14 cellular contexts compared by ENCODE assay signal in genomic region chr1:158146165-158146564, GRCh38. TPM values are rescaled to one million over a fixed set of nuclear protein-coding genes. Genes with fewer than 3 reads are reported as not detected.
A peak's percentile ranks its signal among the peaks of the same experiment; 100 is the strongest.
DNase-seq lines count a peak whose midpoint lies in the region; ATAC-seq, FAIRE-seq and TF ChIP-seq lines count a peak whose summit lies in the region.
"Had no signal": no experiment of that assay in that cellular context is flagged by ENCODE, and none has a peak within 500 bp of the region (broad histone marks: within the 10 kb centered on the region; RNA-seq: fewer than 3 reads in every experiment).

No MANE protein-coding gene starts in this region.

- H3K27me3 ChIP-seq in K562 (ENCODE audit: control insufficient read depth in 2 of 2, insufficient read depth in 2 of 2, low read length in 2 of 2), result no peaks in the 10 kb centered on the region
- H3K27me3 ChIP-seq: suprapubic skin had no signal

- H3K9ac ChIP-seq in K562 (ENCODE audit: insufficient read depth in 1 of 2, low read depth in 2 of 2, low read length in 2 of 2), result no peak overlapping the region; a peak in 1 of 4 replicates

- H3K4me3 Mint-ChIP-seq in T-helper 17 cell, result no peak overlapping the region
- H3K4me3 Mint-ChIP-seq: activated B cell treated with CpG ODN at 0.5 μM for 24 hours had no signal

- BruUV-seq in K562 (replicated peaks; lab: Mats Ljungman, UMichigan), result no TSS peak

- POLR2A ChIA-PET in K562 (lab: Yijun Ruan, JAX), result no interaction called here

- TF ChIP-seq POLR2A in K562 (conservative IDR thresholded peaks at IDR 0.05), result no peak

- H3K36me3 ChIP-seq in K562 (ENCODE audit: control insufficient read depth, insufficient read depth, low read length), result no peaks in the 10 kb centered on the region
- H3K36me3 ChIP-seq: suprapubic skin had no signal

- intact Hi-C loops in K562 (cut with micrococcal nuclease), result no loop called here

- TF ChIP-seq CTCF in K562 (IDR thresholded peaks at IDR 0.05 in 2 of 3, conservative IDR thresholded peaks at IDR 0.05 in 1 of 3; ENCODE audit: insufficient read depth in 2 of 3, low read depth in 1 of 3, low read length in 3 of 3) (no peak), foreskin fibroblast (IDR thresholded peaks at IDR 0.05; ENCODE audit: low read depth, low read length) (no peak)

- H3K4me3 ChIP-seq in K562 (no peak overlapping the region), foreskin fibroblast (ENCODE audit: low read depth in 1 of 2, low read length in 2 of 2) (no peak overlapping the region)
- H3K4me3 ChIP-seq: SK-N-MC, suprapubic skin had no signal

- H3K79me2 ChIP-seq in K562 (ENCODE audit: control insufficient read depth, insufficient read depth, low read length), result no peaks in the 10 kb centered on the region

- H3K4me1 ChIP-seq in K562 (replicated peaks in 1 of 2; ENCODE audit: control insufficient read depth in 2 of 2, insufficient read depth in 2 of 2, low read length in 2 of 2), result peaks cover 11 to 17% of the 10 kb centered on the region in 2 experiments; a peak in 4 of 5 replicates

- WGBS in K562 (ENCODE audit: insufficient coverage, low coverage, missing lambda C conversion rate), result 1% methylated on average over 6 of the region's 6 CpGs

- ATAC-seq in K562 (peak; percentile 29; the same call in 1 of the 3 replicates), T-helper 17 cell (no peak), HG03139 (IDR thresholded peaks at IDR 0.05; ENCODE audit: unreplicated experiment) (no peak), HG03159 (IDR thresholded peaks at IDR 0.05; ENCODE audit: unreplicated experiment) (no peak)

- CTCF ChIA-PET in K562 (lab: Yijun Ruan, JAX; ENCODE audit: low intra/inter-chr PET ratio), result no interaction called here

- TF ChIP-seq EP300 in K562 (IDR thresholded peaks at IDR 0.05; ENCODE audit: low read length), result peak; percentile 46; the same call in 1 of the 2 replicates

- H2AFZ ChIP-seq in K562 (ENCODE audit: low read depth, low read length), result peak overlapping the region; percentile 35

- DNase-seq in A172 (ENCODE audit: low spot score) (peak; percentile 93), HS-27A (ENCODE audit: low read depth) (peak; percentile 39), K562 (ENCODE audit: extremely low read depth in 1 of 4, low spot score in 3 of 4) (peak in 2 of 4 experiments; percentile 28 to 44), foreskin fibroblast (peak; percentile 27 to 71), T-helper 17 cell (no peak), kidney glomerular epithelial cell (lab: John Stamatoyannopoulos, UW) (no peak)
- DNase-seq: activated B cell treated with CpG ODN at 0.5 μM for 24 hours; activated naive CD4-positive, alpha-beta T cell treated with Interleukin-2 at 50 U/mL for 16 hours; stimulated activated CD4-positive, alpha-beta T cell treated with anti-CD3 and anti-CD28 coated beads, Interleukin-12 subunit alpha, Interleukin-12 subunit beta, amount 100 ng/mL, for 4 hours had no signal

- H3K4me1 Mint-ChIP-seq in T-helper 17 cell, result peaks cover 22% of the 10 kb centered on the region

- TF ChIP-seq RAD21 in K562 (CRISPR knock-in tag; conservative IDR thresholded peaks at IDR 0.05 in 1 of 2, IDR thresholded peaks at IDR 0.05 in 1 of 2), result no peak

- no peaks in the 10 kb centered on the region for H3K27me3 Mint-ChIP-seq in T-helper 17 cell
- H3K27me3 Mint-ChIP-seq: activated B cell treated with CpG ODN at 0.5 μM for 24 hours had no signal

- H3K36me3 Mint-ChIP-seq in T-helper 17 cell (ENCODE audit: low read depth), result peaks cover 2% of the 10 kb centered on the region

- H3K9me3 ChIP-seq in K562 (replicated peaks; ENCODE audit: control insufficient read depth, insufficient read depth, low read depth, low read length), result no peaks in the 10 kb centered on the region
- no peaks in the 10 kb centered on the region for H3K9me3 ChIP-seq in T-helper 17 cell (ENCODE audit: control insufficient read depth, low read length, poor library complexity, severe bottlenecking)
- H3K9me3 ChIP-seq: suprapubic skin had no signal

- no peaks in the 10 kb centered on the region for H4K20me1 ChIP-seq in K562 (replicated peaks; ENCODE audit: control insufficient read depth, insufficient read depth, low read length)

- in situ Hi-C loops in K562 (cut with MboI), result no loop called here

- H3K9me1 ChIP-seq in K562 (ENCODE audit: control insufficient read depth, insufficient read depth, low read length), result peaks cover 3% of the 10 kb centered on the region

- H3K27ac Mint-ChIP-seq in T-helper 17 cell, result no peak overlapping the region
- H3K27ac Mint-ChIP-seq: activated B cell treated with CpG ODN at 0.5 μM for 24 hours had no signal

- H3K27ac ChIP-seq in K562 (ENCODE audit: extremely low read depth, low read depth, low read length), result peak overlapping the region; percentile 51; the same call in 1 of the 3 replicates
- H3K27ac ChIP-seq: SK-N-MC, suprapubic skin had no signal

- peak overlapping the region; percentile 60 for H3K4me2 ChIP-seq in K562 (ENCODE audit: insufficient read depth, low read length)

- FAIRE-seq in K562 (lab: Jason Lieb, UNC), result peak; percentile 77

TF ChIP-seq in K562, 482 proteins besides CTCF, POLR2A, EP300 and RAD21 (continues in another document):
- no peak for TF ChIP-seq NR2C1 (IDR thresholded peaks at IDR 0.05)
- TF ChIP-seq NR2C1 (tag; IDR thresholded peaks at IDR 0.05), result peak; percentile 9; the same call in 1 of the 2 replicates
- 0 out of 2 replicates have a peak, but pooled peaks have one; percentile 41 for TF ChIP-seq MAFG (tag; conservative IDR thresholded peaks at IDR 0.05)
- no peak for TF ChIP-seq KLF1 (tag; IDR thresholded peaks at IDR 0.05)
- no peak for TF ChIP-seq ZNF583 (CRISPR knock-in tag; IDR thresholded peaks at IDR 0.05)
- no peak for TF ChIP-seq CBX2 (IDR thresholded peaks at IDR 0.05; ENCODE audit: insufficient read depth, low read length, poor library complexity, severe bottlenecking)
- TF ChIP-seq GTF2E2 (tag; IDR thresholded peaks at IDR 0.05), result no peak
- TF ChIP-seq CBFA2T3 (IDR thresholded peaks at IDR 0.05), result peak; percentile 66
- 0 out of 4 replicates have a peak, but pooled peaks of 1 of the 2 experiments have one; percentile 11 for TF ChIP-seq NRF1 (conservative IDR thresholded peaks at IDR 0.05 in 1 of 2, IDR thresholded peaks at IDR 0.05 in 1 of 2)
- no peak for TF ChIP-seq C11orf30 (IDR thresholded peaks at IDR 0.05; ENCODE audit: low read depth)
- no peak for TF ChIP-seq PREB (CRISPR knock-in tag; IDR thresholded peaks at IDR 0.05)
- TF ChIP-seq PYGO2 (tag; IDR thresholded peaks at IDR 0.05), result no peak

RNA-seq across cellular contexts. Expression of gene CD1D, which starts 34.5 kb away (rescaled TPM):
- 1.6 and 4.4 TPM in 2 replicates for total RNA-seq in A172 (2014; rRNA removed; shearing (Covaris generic))
- not detected in 2 replicates for total RNA-seq in K562 (2011; cell fraction: chromatin; rRNA removed; ENCODE audit: low replicate concordance)
- 0.13 TPM in 1 of 2 replicates, not detected in the other for total RNA-seq in K562 (2011; cell fraction: nucleolus; rRNA removed)
- not detected in 2 replicates for total RNA-seq in K562 (2011; cell fraction: nucleoplasm; rRNA removed)
- total RNA-seq in K562 (2014; rRNA removed) (0.16 TPM in 1 of 2 replicates, not detected in the other), K562 (2014; rRNA removed; fragmentation: Illumina TruSeq; extraction: Trizol) (not detected in 2 replicates), K562 (2015; rRNA removed; fragmentation: Illumina TruSeq; extraction: Trizol) (not detected in 2 replicates), K562 (2021) (0.07 TPM in 1 of 2 replicates, not detected in the other), T-helper 17 cell (under 1 TPM; 0.94 to 0.99 TPM)
- polyA plus RNA-seq in K562 (2011; rRNA removed) (not detected in 2 replicates), K562 (2014; fragmentation: Illumina TruSeq; extraction: Trizol) (not detected in 2 replicates), K562 (2014; fragmentation: Nextera tagmentation; extraction: Ambion mirVana) (under 1 TPM in 1 of 2 experiments, not detected in 1; 0.03 TPM), K562 (2014; rRNA removed) (0.11 TPM in 1 of 2 replicates, not detected in the other)
- 0.03 TPM in 1 of 2 replicates, not detected in the other for polyA plus RNA-seq in K562 (2011; cell fraction: cytosol; rRNA removed)
- polyA plus RNA-seq in K562 (2011; cell fraction: nucleus; rRNA removed), result 0.06 TPM in 1 of 2 replicates, not detected in the other
- polyA plus RNA-seq in K562 (2012), result 0.08 TPM in 2 replicates
- not detected in 2 replicates for polyA minus RNA-seq in K562 (2011; rRNA and poly(A)+ RNA removed)
- not detected in 2 replicates for polyA minus RNA-seq in K562 (2011; cell fraction: cytosol; rRNA and poly(A)+ RNA removed)
- not detected in 2 replicates for polyA minus RNA-seq in K562 (2011; cell fraction: nucleus; rRNA and poly(A)+ RNA removed)
- total RNA-seq: HT-29 had no signal

Comparison
In these comparisons a context has a peak if more than half of its experiments do, and no peak if none do; other contexts are left out.
1. DNase-seq: peak in A172 (single experiment), HS-27A (single experiment) and foreskin fibroblast (2 of 2); none in T-helper 17 cell (0 of 3) and kidney glomerular epithelial cell (single experiment).